12 cellular contexts compared by ENCODE assay signal in the genomic region with DNA sequence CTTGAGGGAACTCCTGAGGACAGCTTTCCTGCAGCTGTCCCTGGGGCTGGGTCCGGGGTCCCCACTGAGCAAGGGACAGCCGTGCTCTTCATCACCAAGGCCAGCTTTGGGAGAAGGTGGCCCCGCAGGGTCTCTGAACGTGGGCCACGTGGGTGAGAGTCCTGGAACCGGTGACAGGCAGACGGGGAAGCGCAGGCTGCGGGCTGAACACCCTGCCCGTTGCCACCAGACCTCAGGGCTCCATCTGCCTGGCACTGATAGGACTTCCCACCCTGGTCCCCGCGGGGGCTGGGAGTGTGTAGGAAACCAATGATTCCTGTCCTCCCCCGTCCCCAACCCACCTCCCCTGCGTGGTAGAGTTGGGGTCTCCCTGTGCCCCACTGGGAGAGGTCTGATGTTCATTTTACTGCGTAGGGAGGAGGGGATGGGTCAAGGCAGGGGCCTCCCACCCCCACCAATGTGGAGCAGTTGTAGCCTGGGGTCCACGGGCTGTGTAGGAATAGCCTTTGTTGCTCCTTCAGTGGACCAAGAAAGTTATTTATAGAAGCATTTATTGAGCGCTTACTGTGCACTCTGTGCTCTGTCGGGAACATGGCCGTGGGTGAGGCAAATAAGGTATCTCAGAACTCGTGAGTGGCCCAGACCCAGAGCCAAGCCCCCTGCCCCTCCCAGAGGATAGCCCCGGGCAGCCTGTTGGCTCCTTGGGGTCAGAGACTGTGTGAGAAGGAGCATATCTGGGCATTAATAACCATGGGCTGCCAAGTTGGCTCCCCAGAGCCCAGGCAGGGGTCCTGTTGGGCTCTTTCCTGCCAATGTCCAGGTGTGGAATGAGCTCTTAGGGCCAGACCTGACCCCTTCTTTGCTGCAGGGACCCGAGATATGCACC. TPM values are rescaled to one million over a fixed set of nuclear protein-coding genes. Genes with fewer than 3 reads are reported as not detected.
DNase-seq lines count a peak whose midpoint lies in the region; ATAC-seq and TF ChIP-seq lines count a peak whose summit lies in the region.
"Had no signal": no experiment of that assay in that cellular context is flagged by ENCODE, and none has a peak within 500 bp of the region (broad histone marks: within the 10 kb centered on the region; RNA-seq: fewer than 3 reads in every experiment).

No MANE protein-coding gene starts in this region.

- H2BK20ac ChIP-seq in IMR-90 (ENCODE audit: low read depth, low read length), result peak overlapping the region; percentile 28; the same call in 1 of the 2 replicates

- H3K14ac ChIP-seq in IMR-90 (replicated peaks; ENCODE audit: low read depth, low read length), result no peak overlapping the region

- no peak overlapping the region for H2BK15ac ChIP-seq in IMR-90 (ENCODE audit: low read depth, low read length)

- H2AK5ac ChIP-seq in IMR-90 (ENCODE audit: low read depth, low read length), result peak overlapping the region; percentile 39

- H3K4me3 ChIP-seq in IMR-90 (ENCODE audit: insufficient read depth, low read depth, low read length) (no peak overlapping the region), stomach (peak overlapping the region; percentile 25 to 34 (median 33))

- H3K27me3 Mint-ChIP-seq in immature natural killer cell (ENCODE audit: low read depth in 3 of 3), result peaks cover 0 to 6% (median 3%) of the 10 kb centered on the region in 3 donors
- H3K27me3 Mint-ChIP-seq in endothelial cell (ENCODE audit: unreplicated experiment), result peaks cover 10% of the 10 kb centered on the region

- H2AFZ ChIP-seq in IMR-90 (replicated peaks; ENCODE audit: low read length, poor library complexity), result no peak overlapping the region

- no peak overlapping the region; the same call in 1 of the 2 replicates for H2BK120ac ChIP-seq in IMR-90 (ENCODE audit: low read depth, low read length)

- peak overlapping the region; percentile 35 to 77 (median 73) for H3K4me3 Mint-ChIP-seq in immature natural killer cell
- H3K4me3 Mint-ChIP-seq in endothelial cell (ENCODE audit: unreplicated experiment), result no peak overlapping the region

- no peaks in the 10 kb centered on the region; the same call in 1 of the 2 replicates for H4K20me1 ChIP-seq in IMR-90 (ENCODE audit: insufficient read depth, low read length)

- CTCF ChIA-PET in IMR-90 (lab: Yijun Ruan, JAX), result no interaction called here

- no peak for DNase-seq in IMR-90
- no peak for DNase-seq in immature natural killer cell
- DNase-seq in stomach, result no peak
- DNase-seq in GM03348 (ENCODE audit: low spot score), result no peak
- DNase-seq in T-helper 9 cell, result no peak
- no peak for DNase-seq in omental fat pad (ENCODE audit: low spot score)
- DNase-seq in endothelial cell (ENCODE audit: low spot score), result no peak
- DNase-seq: NCI-H2029, spleen, T-helper 2 cell had no signal

- no peak for TF ChIP-seq EP300 in stomach (IDR thresholded peaks at IDR 0.05)

- H3K36me3 ChIP-seq in IMR-90 (ENCODE audit: control insufficient read depth, insufficient read depth, low read length) (no peaks in the 10 kb centered on the region), stomach (no peaks in the 10 kb centered on the region)
- H3K36me3 ChIP-seq: spleen had no signal

- intact Hi-C loops in IMR-90 (cut with micrococcal nuclease), result no loop called here
- intact Hi-C loops in stomach (cut with DNase I; ENCODE audit: low total_unique reads), result no loop called here

- no peaks in the 10 kb centered on the region for H3K9me3 ChIP-seq in IMR-90 (ENCODE audit: control insufficient read depth, insufficient read depth, low read length)
- H3K9me3 ChIP-seq in stomach, result no peaks in the 10 kb centered on the region
- H3K9me3 ChIP-seq: spleen had no signal

- H3K27me3 ChIP-seq in IMR-90 (ENCODE audit: control insufficient read depth, insufficient read depth, low read length) (no peaks in the 10 kb centered on the region), stomach (peaks cover 0 to 58% (median 0%) of the 10 kb centered on the region in 3 donors)

- no peak overlapping the region for H2BK5ac ChIP-seq in IMR-90 (ENCODE audit: low read depth, low read length, poor library complexity, severe bottlenecking)

- dilution Hi-C loops in IMR-90 (cut with HindIII; ENCODE audit: low sequenced_read_pairs, unreplicated experiment), result no loop called here

- H3K36me3 Mint-ChIP-seq in immature natural killer cell (no peaks in the 10 kb centered on the region), endothelial cell (ENCODE audit: low read depth, unreplicated experiment) (peaks cover 4% of the 10 kb centered on the region)

- H2AK9ac ChIP-seq in IMR-90 (replicated peaks; ENCODE audit: low read depth, low read length, poor library complexity), result peak overlapping the region; percentile 29

- no TSS peak for BruUV-seq in IMR-90 (replicated peaks; lab: Mats Ljungman, UMichigan)

- ATAC-seq in IMR-90 (ENCODE audit: low read depth), result no peak
- ATAC-seq in omental fat pad (ENCODE audit: low FRiP score), result no peak

- no peak overlapping the region for H4K8ac ChIP-seq in IMR-90 (ENCODE audit: low read depth in 2 of 2, low read length in 2 of 2)

- 80% methylated on average over 5 of the region's 22 CpGs; no CpG with 5 or more reads in 1 of the 2 experiments for WGBS in IMR-90 (ENCODE audit: extremely low coverage in 2 of 2, insufficient read length in 1 of 2), 2 experiments
- WGBS in stomach, 5 donors, result 55 to 63% (median 60%) methylated on average over 12 to 22 of the region's 22 CpGs

- TF ChIP-seq POLR2A in IMR-90 (IDR thresholded peaks at IDR 0.05; ENCODE audit: low read depth, low read length), result no peak
- TF ChIP-seq POLR2A in stomach (IDR thresholded peaks at IDR 0.05), result no peak

- H4K91ac ChIP-seq in IMR-90 (ENCODE audit: insufficient read depth, low read depth, low read length), result peak overlapping the region; percentile 6; the same call in 1 of the 2 replicates

- TF ChIP-seq CTCF in IMR-90 (conservative IDR thresholded peaks at IDR 0.05; ENCODE audit: low read depth, low read length) (no peak), stomach (IDR thresholded peaks at IDR 0.05) (no peak), omental fat pad (IDR thresholded peaks at IDR 0.05) (no peak), endothelial cell (IDR thresholded peaks at IDR 0.05; ENCODE audit: unreplicated experiment) (no peak)

- H3K18ac ChIP-seq in IMR-90 (ENCODE audit: low read depth, low read length), result no peak overlapping the region

- H3K9me3 Mint-ChIP-seq in immature natural killer cell (no peaks in the 10 kb centered on the region), endothelial cell (ENCODE audit: unreplicated experiment) (no peaks in the 10 kb centered on the region)

- TF ChIP-seq RAD21 in IMR-90 (IDR thresholded peaks at IDR 0.05; ENCODE audit: low read length), result no peak

- peaks cover 13 to 18% of the 10 kb centered on the region in 2 donors for H3K4me1 Mint-ChIP-seq in immature natural killer cell
- peaks cover 12% of the 10 kb centered on the region for H3K4me1 Mint-ChIP-seq in endothelial cell (ENCODE audit: unreplicated experiment)

- H3K4ac ChIP-seq in IMR-90 (ENCODE audit: low read depth, low read length), result no peak overlapping the region

- no peak overlapping the region for H3K56ac ChIP-seq in IMR-90 (ENCODE audit: extremely low read depth, insufficient read depth, low read length)

- no peak overlapping the region for H3K23ac ChIP-seq in IMR-90 (ENCODE audit: low read depth, low read length)

- POLR2A ChIA-PET in IMR-90 (lab: Charles Lee; ENCODE audit: unreplicated experiment), result no interaction called here

- H3K79me1 ChIP-seq in IMR-90 (ENCODE audit: low read depth in 1 of 2, low read length in 2 of 2), result peaks cover 0 to 5% of the 10 kb centered on the region in 2 experiments; a peak in 1 of 4 replicates

- peak overlapping the region in 4 of 6 donors; percentile 35 to 73 (median 64) for H3K27ac Mint-ChIP-seq in immature natural killer cell
- H3K27ac Mint-ChIP-seq in endothelial cell (ENCODE audit: unreplicated experiment), result no peak overlapping the region

- no peak overlapping the region for H4K5ac ChIP-seq in IMR-90 (ENCODE audit: low read depth, low read length)

- no peak overlapping the region for H3K4me2 ChIP-seq in IMR-90 (ENCODE audit: low read depth, low read length)
- H3K4me2 ChIP-seq: KMS-11 had no signal

- no peak overlapping the region for H3K27ac ChIP-seq in IMR-90 (ENCODE audit: insufficient read depth, low read length)
- H3K27ac ChIP-seq in angular gyrus (ENCODE audit: low read depth, low read length), result peak overlapping the region; percentile 20
- H3K27ac ChIP-seq in stomach, result peak overlapping the region; percentile 70 to 82 (median 79)
- H3K27ac ChIP-seq: KMS-11 had no signal

- no peak overlapping the region for H3K9ac ChIP-seq in IMR-90 (ENCODE audit: low read depth, low read length)
- H3K9ac ChIP-seq: KMS-11 had no signal

- peaks cover 14% of the 10 kb centered on the region for H3K9me1 ChIP-seq in IMR-90 (ENCODE audit: insufficient read depth, low read length)

- in situ Hi-C loops in IMR-90 (cut with MboI; ENCODE audit: low sequenced_read_pairs), result no loop called here

- H3K4me1 ChIP-seq in IMR-90 (ENCODE audit: control insufficient read depth, insufficient read depth, low read length) (peaks cover 24% of the 10 kb centered on the region), stomach (peaks cover 47 to 95% (median 78%) of the 10 kb centered on the region in 4 donors)

RNA-seq across cellular contexts. Expression of a gene that starts 1.3 kb away (rescaled TPM):
- total RNA-seq in IMR-90 (2012; rRNA removed) (0.83 and 0.90 TPM in 2 replicates), stomach (10 to 100 TPM; 17.4 to 84.8 (median 47.2) TPM), omental fat pad (10 to 100 TPM; 15.3 to 99.1 (median 70.5) TPM), endothelial cell (ENCODE audit: unreplicated experiment) (2.7 TPM)
- polyA plus RNA-seq in IMR-90 (2012; rRNA removed) (7.0 and 8.4 TPM in 2 replicates), immature natural killer cell (100 to 1,000 TPM; 218 to 784 (median 395) TPM), stomach (10 to 100 TPM in 2 of 3 donors, 1 to 10 TPM in 1; 8.9 to 30.9 (median 21.7) TPM)
- 7.1 and 9.4 TPM in 2 replicates for polyA plus RNA-seq in IMR-90 (2012; cell fraction: cytosol; rRNA removed)
- polyA plus RNA-seq in IMR-90 (2012; cell fraction: nucleus; rRNA removed; ENCODE audit: low replicate concordance), result 7.6 and 14.1 TPM in 2 replicates

RNA-seq across cellular contexts. Expression of a gene that starts 38.3 kb away (rescaled TPM):
- not detected in 2 replicates for total RNA-seq in IMR-90 (2012; rRNA removed)
- polyA plus RNA-seq in IMR-90 (2012; rRNA removed), result not detected in 2 replicates
- not detected in 2 replicates for polyA plus RNA-seq in IMR-90 (2012; cell fraction: cytosol; rRNA removed)
- polyA plus RNA-seq in IMR-90 (2012; cell fraction: nucleus; rRNA removed; ENCODE audit: low replicate concordance), result not detected in 2 replicates
- 10 to 100 TPM; 13.1 to 18.4 (median 15.7) TPM for polyA plus RNA-seq in immature natural killer cell
- total RNA-seq in stomach, result 10 to 100 TPM in 1 of 5 donors, 1 to 10 TPM in 2, not detected in 2; 1.7 to 50.2 (median 7.7) TPM
- 1 to 10 TPM in 1 of 3 donors, under 1 TPM in 2; 0.46 to 1.7 (median 0.95) TPM for polyA plus RNA-seq in stomach
- 10 to 100 TPM in 1 of 4 donors, 1 to 10 TPM in 3; 2.3 to 17.7 (median 4.4) TPM for total RNA-seq in omental fat pad
- total RNA-seq in endothelial cell (ENCODE audit: unreplicated experiment), result 0.31 TPM
